In the genomic region with DNA sequence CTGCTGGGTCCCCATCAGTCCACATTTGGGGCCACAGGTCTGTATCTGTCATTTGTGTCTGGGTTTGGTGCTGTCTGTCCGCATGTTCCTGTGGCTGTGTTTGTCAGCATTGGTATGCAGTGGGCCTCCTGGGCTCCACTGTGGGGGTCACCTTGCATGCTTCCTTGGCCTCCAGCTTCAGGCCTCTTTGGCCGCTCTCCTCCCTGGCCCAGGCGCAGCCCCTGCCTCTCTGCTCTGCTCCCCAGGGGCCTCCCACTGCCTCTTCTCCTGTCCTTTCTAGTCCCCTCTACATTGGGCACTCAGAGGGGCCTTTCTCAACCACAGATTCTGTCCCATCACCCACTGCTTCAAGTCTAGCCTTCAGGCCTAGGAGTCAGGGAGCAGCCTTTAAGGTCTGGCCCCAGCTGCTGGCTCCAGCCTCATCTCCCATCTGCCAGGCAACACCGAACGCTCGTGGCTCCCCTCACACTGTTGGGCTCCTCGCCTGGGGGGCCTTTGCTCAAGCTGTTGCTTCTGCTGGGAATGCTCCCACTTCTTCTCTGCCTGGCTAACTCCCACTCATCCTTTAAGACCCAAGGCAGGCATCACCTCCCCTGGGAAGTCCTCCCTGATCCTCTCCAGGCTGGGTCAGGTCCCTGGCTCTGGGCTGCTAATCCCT, we compare ENCODE assay signal across 23 cellular contexts. TPM values are rescaled to one million over a fixed set of nuclear protein-coding genes. Genes with fewer than 3 reads are reported as not detected.
DNase-seq lines count a peak whose midpoint lies in the region; ATAC-seq, FAIRE-seq and TF ChIP-seq lines count a peak whose summit lies in the region.
"Had no signal": no experiment of that assay in that cellular context is flagged by ENCODE, and none has a peak within 500 bp of the region (broad histone marks: within the 10 kb centered on the region; RNA-seq: fewer than 3 reads in every experiment).

No MANE protein-coding gene starts in this region.

- H3K9me3 Mint-ChIP-seq in activated naive CD4-positive, alpha-beta T cell treated with anti-CD3 and anti-CD28 coated beads, Interleukin-2, amount 50 U/mL, for 72 hours = no peaks in the 10 kb centered on the region
- H3K9me3 Mint-ChIP-seq in activated naive CD4-positive, alpha-beta T cell treated with anti-CD3 and anti-CD28 coated beads for 36 hours = no peaks in the 10 kb centered on the region
- H3K9me3 Mint-ChIP-seq in brain (no peaks in the 10 kb centered on the region), natural killer cell (no peaks in the 10 kb centered on the region), progenitor cell of endocrine pancreas (ENCODE audit: low read depth) (no peaks in the 10 kb centered on the region)

- peak overlapping the region; percentile 14 to 56 for H3K27ac Mint-ChIP-seq in activated naive CD4-positive, alpha-beta T cell treated with anti-CD3 and anti-CD28 coated beads, Interleukin-2, amount 50 U/mL, for 72 hours
- no peak overlapping the region for H3K27ac Mint-ChIP-seq in activated naive CD4-positive, alpha-beta T cell treated with anti-CD3 and anti-CD28 coated beads for 36 hours
- H3K27ac Mint-ChIP-seq in brain = peak overlapping the region in 4 of 5 experiments; percentile 57 to 82 (median 70)
- H3K27ac Mint-ChIP-seq in natural killer cell = peak overlapping the region; percentile 94 to 98
- peak overlapping the region; percentile 76 for H3K27ac Mint-ChIP-seq in progenitor cell of endocrine pancreas

- no peak for TF ChIP-seq POLR2A in H54 (IDR thresholded peaks at IDR 0.05; ENCODE audit: low read depth, low read length)

- no peak overlapping the region for H3K4me3 Mint-ChIP-seq in activated naive CD4-positive, alpha-beta T cell treated with anti-CD3 and anti-CD28 coated beads for 36 hours
- H3K4me3 Mint-ChIP-seq in brain (no peak overlapping the region), natural killer cell (no peak overlapping the region), progenitor cell of endocrine pancreas (ENCODE audit: low read depth) (no peak overlapping the region)

- TF ChIP-seq CTCF in brain (conservative IDR thresholded peaks at IDR 0.05) (no peak), natural killer cell (IDR thresholded peaks at IDR 0.05) (no peak), progenitor cell of endocrine pancreas (IDR thresholded peaks at IDR 0.05; ENCODE audit: unreplicated experiment) (no peak), GM13976 (IDR thresholded peaks at IDR 0.05; ENCODE audit: borderline replicate concordance, control extremely low read depth, extremely low read depth, insufficient read depth, missing control alignments) (no peak), dorsolateral prefrontal cortex (IDR thresholded peaks at IDR 0.05 in 54 of 56, conservative IDR thresholded peaks at IDR 0.05 in 2 of 56; ENCODE audit: low read depth in 1 of 56, partially characterized antibody in 56 of 56) (no peak)

- DNase-seq in activated naive CD4-positive, alpha-beta T cell treated with anti-CD3 and anti-CD28 coated beads, Interleukin-2, amount 50 U/mL, for 72 hours (ENCODE audit: low spot score in 2 of 2) = no peak
- DNase-seq in activated naive CD4-positive, alpha-beta T cell treated with anti-CD3 and anti-CD28 coated beads for 36 hours = no peak
- DNase-seq in natural killer cell (no peak), progenitor cell of endocrine pancreas (ENCODE audit: low spot score, unreplicated experiment) (no peak), H54 (ENCODE audit: insufficient read length, low spot score) (no peak), GM13976 (ENCODE audit: low spot score) (no peak), dorsolateral prefrontal cortex (no peak)
- DNase-seq: Calu3, DMS79 treated with DMSO at 0.1 percent for 48 hours, GM23248, KBM-7, NCI-H1048, NCI-H146, NCI-H2107, NCI-H226, NCI-H526 treated with DMSO at 0.1 percent for 48 hours had no signal

- peak overlapping the region in 2 of 59 donors; percentile 5 to 18 for H3K27ac ChIP-seq in dorsolateral prefrontal cortex
- H3K27ac ChIP-seq: A549, C4-2B, GM23248, HL-60, RWPE1 had no signal

- intact Hi-C loops in activated naive CD4-positive, alpha-beta T cell treated with anti-CD3 and anti-CD28 coated beads for 36 hours (cut with micrococcal nuclease) = no loop called here
- intact Hi-C loops in natural killer cell (cut with micrococcal nuclease) (no loop called here), dorsolateral prefrontal cortex (cut with DNase I) (no loop called here)

- no peak for FAIRE-seq in H54 (lab: Jason Lieb, UNC)
- FAIRE-seq: A549, G401.6, GM12891 had no signal

- H3K27me3 Mint-ChIP-seq in activated naive CD4-positive, alpha-beta T cell treated with anti-CD3 and anti-CD28 coated beads for 36 hours (ENCODE audit: low read depth) = no peaks in the 10 kb centered on the region
- H3K27me3 Mint-ChIP-seq in brain = no peaks in the 10 kb centered on the region
- no peaks in the 10 kb centered on the region for H3K27me3 Mint-ChIP-seq in natural killer cell (ENCODE audit: low read depth in 2 of 2)
- H3K27me3 Mint-ChIP-seq in progenitor cell of endocrine pancreas = no peaks in the 10 kb centered on the region

- H3K4me3 ChIP-seq in dorsolateral prefrontal cortex = no peak overlapping the region
- H3K4me3 ChIP-seq: A549, GM23248 had no signal

- CTCF ChIA-PET in activated naive CD4-positive, alpha-beta T cell treated with anti-CD3 and anti-CD28 coated beads for 36 hours (lab: Charles Lee) = interaction anchor here (1.4 kb wide), 1 partner anchor 27 kb away, joined by 4 read pairs; no protein-coding TSS in a partner anchor

- no peaks in the 10 kb centered on the region for H3K36me3 Mint-ChIP-seq in activated naive CD4-positive, alpha-beta T cell treated with anti-CD3 and anti-CD28 coated beads, Interleukin-2, amount 50 U/mL, for 72 hours
- no peaks in the 10 kb centered on the region for H3K36me3 Mint-ChIP-seq in activated naive CD4-positive, alpha-beta T cell treated with anti-CD3 and anti-CD28 coated beads for 36 hours (ENCODE audit: low read depth)
- H3K36me3 Mint-ChIP-seq in brain (peaks cover 40% of the 10 kb centered on the region), natural killer cell (no peaks in the 10 kb centered on the region), progenitor cell of endocrine pancreas (ENCODE audit: insufficient read depth) (peaks cover 3% of the 10 kb centered on the region)

- ATAC-seq in activated naive CD4-positive, alpha-beta T cell treated with anti-CD3 and anti-CD28 coated beads, Interleukin-2, amount 50 U/mL, for 72 hours = no peak
- ATAC-seq in natural killer cell = no peak
- ATAC-seq: A549 had no signal

- no peaks in the 10 kb centered on the region for H3K27me3 ChIP-seq in dorsolateral prefrontal cortex

- in situ Hi-C loops in GM13976 (cut with MboI; ENCODE audit: low sequenced_read_pairs, unreplicated experiment) = no loop called here

- peaks cover 26% of the 10 kb centered on the region for H3K4me1 Mint-ChIP-seq in activated naive CD4-positive, alpha-beta T cell treated with anti-CD3 and anti-CD28 coated beads for 36 hours (ENCODE audit: low read depth)
- peaks cover 42% of the 10 kb centered on the region for H3K4me1 Mint-ChIP-seq in brain
- H3K4me1 Mint-ChIP-seq in natural killer cell = peaks cover 65 to 67% of the 10 kb centered on the region in 2 donors
- peaks cover 9% of the 10 kb centered on the region for H3K4me1 Mint-ChIP-seq in progenitor cell of endocrine pancreas (ENCODE audit: low read depth)

RNA-seq across cellular contexts. Expression of gene ZNF362, which starts 14.6 kb away (rescaled TPM):
- total RNA-seq in activated naive CD4-positive, alpha-beta T cell treated with anti-CD3 and anti-CD28 coated beads, Interleukin-2, amount 50 U/mL, for 72 hours = 10 to 100 TPM in 1 of 2 donors, 1 to 10 TPM in 1; 3.0 to 14.1 TPM
- total RNA-seq in activated naive CD4-positive, alpha-beta T cell treated with anti-CD3 and anti-CD28 coated beads for 36 hours = 1 to 10 TPM; 8.1 to 8.8 TPM
- polyA plus RNA-seq in brain (ENCODE audit: insufficient read depth, low read depth, low replicate concordance) = 61.4 TPM
- total RNA-seq in natural killer cell (10 to 100 TPM; 34.7 to 39.1 (median 38.3) TPM), progenitor cell of endocrine pancreas (72.0 and 79.3 TPM in 2 replicates), dorsolateral prefrontal cortex (10 to 100 TPM; 27.3 to 59.9 (median 41.1) TPM)

RNA-seq across cellular contexts. Expression of gene A3GALT2, which starts 50.0 kb away (rescaled TPM):
- not detected for total RNA-seq in activated naive CD4-positive, alpha-beta T cell treated with anti-CD3 and anti-CD28 coated beads, Interleukin-2, amount 50 U/mL, for 72 hours
- total RNA-seq in activated naive CD4-positive, alpha-beta T cell treated with anti-CD3 and anti-CD28 coated beads for 36 hours = not detected
- not detected for polyA plus RNA-seq in brain (ENCODE audit: insufficient read depth, low read depth, low replicate concordance)
- total RNA-seq in natural killer cell (not detected), progenitor cell of endocrine pancreas (0.29 and 0.40 TPM in 2 replicates), dorsolateral prefrontal cortex (under 1 TPM in 10 of 120 experiments, not detected in 110; 0.35 to 0.76 (median 0.60) TPM)
- total RNA-seq: Calu3, GM23248 had no signal
- polyA plus RNA-seq: A549, GM23248 had no signal
